ENCODE assay signal across 33 cellular contexts in genomic region chr15:28943611-28944230, GRCh38. TPM values are rescaled to one million over a fixed set of nuclear protein-coding genes. Genes with fewer than 3 reads are reported as not detected.
DNase-seq lines count a peak whose midpoint lies in the region; ATAC-seq and TF ChIP-seq lines count a peak whose summit lies in the region.
"Had no signal": no experiment of that assay in that cellular context is flagged by ENCODE, and none has a peak within 500 bp of the region (broad histone marks: within the 10 kb centered on the region; RNA-seq: fewer than 3 reads in every experiment).

No MANE protein-coding gene starts in this region.

- H3K4me1 Mint-ChIP-seq in natural killer cell treated with Interleukin-12 subunit alpha and Interleukin-12 subunit beta and Interleukin-15 and Interleukin-18, amount 100 ng/mL, for 72 hours (ENCODE audit: low read depth in 2 of 2): peaks cover 82 to 83% of the 10 kb centered on the region in 2 donors
- H3K4me1 Mint-ChIP-seq: B cell had no signal

- no peak overlapping the region for H3K27ac ChIP-seq in coronary artery
- H3K27ac ChIP-seq: adrenal gland, body of pancreas, heart right ventricle, HL-60, lower lobe of right lung, pancreas, right atrium auricular region, SK-N-MC had no signal

- H3K27ac Mint-ChIP-seq in natural killer cell treated with Interleukin-12 subunit alpha and Interleukin-12 subunit beta and Interleukin-15 and Interleukin-18, amount 100 ng/mL, for 72 hours: peak overlapping the region in 1 of 2 donors; percentile 77
- H3K27ac Mint-ChIP-seq: B cell; nephron; stimulated activated naive CD8-positive, alpha-beta T cell treated with anti-CD3 and anti-CD28 coated beads, Interleukin-15, amount 100 ng/mL, for 72 hours; T-helper 1 cell treated with Interleukin-12 subunit alpha and Interleukin-12 subunit beta and Interleukin-4 antibody, amounts not matched to agents 30 μg/mL and 1 μg/mL, for 36 hours had no signal

- no peak overlapping the region for H3K4me3 ChIP-seq in coronary artery
- H3K4me3 ChIP-seq: adrenal gland, body of pancreas, dorsolateral prefrontal cortex, HAP-1, heart right ventricle, lower lobe of right lung, pancreas, right atrium auricular region, SK-N-MC, smooth muscle cell had no signal

- H3K9me3 Mint-ChIP-seq in natural killer cell treated with Interleukin-12 subunit alpha and Interleukin-12 subunit beta and Interleukin-15 and Interleukin-18, amount 100 ng/mL, for 72 hours: no peaks in the 10 kb centered on the region
- H3K9me3 Mint-ChIP-seq: activated T-cell treated with anti-CD3 and anti-CD28 coated beads, Interleukin-2, amount 50 U/mL, for 4 hours; CD8-positive, alpha-beta memory T cell; T-helper 1 cell treated with Interleukin-12 subunit alpha and Interleukin-12 subunit beta and Interleukin-4 antibody, amounts not matched to agents 30 μg/mL and 1 μg/mL, for 36 hours had no signal

- intact Hi-C loops in cardiac septum (cut with DNase I) (no loop called here), left ventricle myocardium superior (cut with micrococcal nuclease) (no loop called here)

- peaks cover 6% of the 10 kb centered on the region for H3K36me3 Mint-ChIP-seq in natural killer cell treated with Interleukin-12 subunit alpha and Interleukin-12 subunit beta and Interleukin-15 and Interleukin-18, amount 100 ng/mL, for 72 hours

- no peak for ATAC-seq in left ventricle myocardium superior
- ATAC-seq in natural killer cell treated with Interleukin-12 subunit alpha and Interleukin-12 subunit beta and Interleukin-15 and Interleukin-18, amount 100 ng/mL, for 72 hours: no peak
- ATAC-seq: activated T-cell treated with anti-CD3 and anti-CD28 coated beads, Interleukin-2, amount 50 U/mL, for 4 hours; body of pancreas; heart right ventricle; lower lobe of right lung; pancreas; stimulated activated naive CD8-positive, alpha-beta T cell treated with anti-CD3 and anti-CD28 coated beads, Interleukin-15, amount 100 ng/mL, for 72 hours had no signal

- peak; percentile 36 for DNase-seq in cardiac septum (ENCODE audit: low spot score)
- DNase-seq in left ventricle myocardium superior: no peak
- peak; percentile 66 for DNase-seq in coronary artery (ENCODE audit: low spot score)
- no peak for DNase-seq in natural killer cell treated with Interleukin-12 subunit alpha and Interleukin-12 subunit beta and Interleukin-15 and Interleukin-18, amount 100 ng/mL, for 72 hours (ENCODE audit: low spot score)
- no peak for DNase-seq in SHP77 treated with DMSO at 0.1 percent for 48 hours (lab: John Stamatoyannopoulos, UW)
- no peak for DNase-seq in SIG-M5 treated with dmso at 0.1 percent for 504 hours (lab: John Stamatoyannopoulos, UW; ENCODE audit: unreplicated experiment)
- no peak for DNase-seq in NCI-H2227 treated with DMSO at 0.1 percent for 48 hours (lab: John Stamatoyannopoulos, UW)
- DNase-seq: ACHN; activated CD4-positive, alpha-beta T cell treated with anti-CD3 and anti-CD28 coated beads for 1 hour; activated gamma-delta T cell treated with Interleukin-2 at 50 U/mL for 16 hours; activated T-cell treated with anti-CD3 and anti-CD28 coated beads, Interleukin-2, amount 50 U/mL, for 4 hours; CD8-positive, alpha-beta memory T cell; heart right ventricle; KG1; kidney glomerular epithelial cell; lower lobe of right lung; MM.1S; NCI-H2029; NCI-H526; OCI-M1; stimulated activated naive CD8-positive, alpha-beta T cell treated with anti-CD3 and anti-CD28 coated beads, Interleukin-15, amount 100 ng/mL, for 72 hours had no signal

- H3K4me3 Mint-ChIP-seq in natural killer cell treated with Interleukin-12 subunit alpha and Interleukin-12 subunit beta and Interleukin-15 and Interleukin-18, amount 100 ng/mL, for 72 hours: peak overlapping the region; percentile 18
- H3K4me3 Mint-ChIP-seq: activated T-cell treated with anti-CD3 and anti-CD28 coated beads, Interleukin-2, amount 50 U/mL, for 4 hours; B cell; nephron; stimulated activated naive CD8-positive, alpha-beta T cell treated with anti-CD3 and anti-CD28 coated beads, Interleukin-15, amount 100 ng/mL, for 72 hours; T-helper 1 cell treated with Interleukin-12 subunit alpha and Interleukin-12 subunit beta and Interleukin-4 antibody, amounts not matched to agents 30 μg/mL and 1 μg/mL, for 36 hours had no signal

- H3K27me3 Mint-ChIP-seq in natural killer cell treated with Interleukin-12 subunit alpha and Interleukin-12 subunit beta and Interleukin-15 and Interleukin-18, amount 100 ng/mL, for 72 hours: no peaks in the 10 kb centered on the region
- H3K27me3 Mint-ChIP-seq: B cell; CD8-positive, alpha-beta memory T cell; stimulated activated naive CD8-positive, alpha-beta T cell treated with anti-CD3 and anti-CD28 coated beads, Interleukin-15, amount 100 ng/mL, for 72 hours had no signal

- TF ChIP-seq CTCF in coronary artery (IDR thresholded peaks at IDR 0.05): no peak

RNA-seq across cellular contexts. Expression of gene APBA2, which starts 57.9 kb away (rescaled TPM):
- total RNA-seq in cardiac septum (0.57 TPM), left ventricle myocardium superior (1.2 TPM)
- total RNA-seq in natural killer cell treated with Interleukin-12 subunit alpha and Interleukin-12 subunit beta and Interleukin-15 and Interleukin-18, amount 100 ng/mL, for 72 hours: 10 to 100 TPM in 1 of 2 donors, 1 to 10 TPM in 1; 6.0 to 19.4 TPM
- total RNA-seq: B cell had no signal

Comparison
In these comparisons a context has a peak if more than half of its experiments do, and no peak if none do; other contexts are left out.
1. DNase-seq: peak in cardiac septum (single experiment) and coronary artery (single experiment); none in left ventricle myocardium superior (single experiment), natural killer cell treated with Interleukin-12 subunit alpha and Interleukin-12 subunit beta and Interleukin-15 and Interleukin-18, amount 100 ng/mL, for 72 hours (single experiment), SHP77 treated with DMSO at 0.1 percent for 48 hours (single experiment), SIG-M5 treated with dmso at 0.1 percent for 504 hours (single experiment) and NCI-H2227 treated with DMSO at 0.1 percent for 48 hours (single experiment).